ENCODE assay signal across 8 cellular contexts in genomic region chr2:230007931-230008707, GRCh38.
DNase-seq lines count a peak whose midpoint lies in the region; ATAC-seq, FAIRE-seq and TF ChIP-seq lines count a peak whose summit lies in the region.

No MANE protein-coding gene starts in this region.

- TF ChIP-seq CTCF in LNCaP clone FGC (IDR thresholded peaks at IDR 0.05; ENCODE audit: control insufficient read depth, extremely low read depth, insufficient read depth) (peak; percentile 81), osteoblast (IDR thresholded peaks at IDR 0.05; ENCODE audit: extremely low read depth, low read depth, low read length) (peak; percentile 88)

- H3K4me3 ChIP-seq in LNCaP clone FGC (ENCODE audit: low read depth, low read length) (no peak overlapping the region), SJSA1 (no peak overlapping the region), osteoblast (ENCODE audit: insufficient read depth, low read length) (no peak overlapping the region)

- no peak for ATAC-seq in HG03039 (IDR thresholded peaks at IDR 0.05; ENCODE audit: unreplicated experiment)

- H3K27me3 ChIP-seq in SJSA1 (replicated peaks) = no peaks in the 10 kb centered on the region
- H3K27me3 ChIP-seq in osteoblast (ENCODE audit: insufficient read depth, low read length) = no peaks in the 10 kb centered on the region

- peak; percentile 54 for FAIRE-seq in GM12891 (lab: Jason Lieb, UNC)
- FAIRE-seq in frontal cortex (lab: Jason Lieb, UNC) = no peak

- H3K36me3 ChIP-seq in SJSA1 (no peaks in the 10 kb centered on the region), osteoblast (ENCODE audit: insufficient read depth, low read length) (no peaks in the 10 kb centered on the region)

- H3K79me2 ChIP-seq in osteoblast (ENCODE audit: insufficient read depth, low read length) = no peaks in the 10 kb centered on the region

- DNase-seq in GM12891 (ENCODE audit: insufficient read length, low spot score) (peak; percentile 34), LNCaP clone FGC (ENCODE audit: low read depth) (peak; percentile 36), SJSA1 (ENCODE audit: low read depth in 1 of 2, low spot score in 2 of 2) (peak; percentile 61 to 66), frontal cortex (ENCODE audit: low spot score in 2 of 2) (peak; percentile 6 to 43), osteoblast (ENCODE audit: insufficient read length, low spot score, missing footprints) (peak; percentile 82), superior temporal gyrus (ENCODE audit: extremely low spot score) (peak; percentile 87)
- DNase-seq in activated effector memory CD4-positive, alpha-beta T cell treated with anti-CD3 and anti-CD28 coated beads, Interleukin-2, amount 50 U/mL, for 16 hours = peak; percentile 94

- TF ChIP-seq POLR2A in GM12891 (IDR thresholded peaks at IDR 0.05; ENCODE audit: low read depth, low read length) = no peak

- H3K4me1 ChIP-seq in SJSA1 (replicated peaks) (peaks cover 20% of the 10 kb centered on the region), osteoblast (ENCODE audit: insufficient read depth, low read length) (no peaks in the 10 kb centered on the region)

- H4K20me1 ChIP-seq in osteoblast (ENCODE audit: insufficient read depth, low read length) = no peaks in the 10 kb centered on the region

- no peak overlapping the region for H2AFZ ChIP-seq in osteoblast (ENCODE audit: low read length)

- H3K9me3 ChIP-seq in SJSA1 (replicated peaks) (no peaks in the 10 kb centered on the region), osteoblast (ENCODE audit: low read depth, low read length) (no peaks in the 10 kb centered on the region)

- H3K27ac ChIP-seq in SJSA1 = no peak overlapping the region
- H3K27ac ChIP-seq in osteoblast (ENCODE audit: low read depth, low read length) = no peak overlapping the region

- H3K4me2 ChIP-seq in osteoblast (ENCODE audit: insufficient read depth, low read length) = peak overlapping the region; percentile 52

TF ChIP-seq in GM12891, 5 proteins besides CTCF, POLR2A, EP300 and RAD21:
- no peak for TF ChIP-seq PAX5 (IDR thresholded peaks at IDR 0.05; ENCODE audit: insufficient read depth, low read length, severe bottlenecking)
- TF ChIP-seq POLR2AphosphoS5 (IDR thresholded peaks at IDR 0.05; ENCODE audit: low read depth, low read length) = no peak
- peak; percentile 88; the same call in 1 of the 2 replicates for TF ChIP-seq POU2F2 (IDR thresholded peaks at IDR 0.05; ENCODE audit: low read depth, low read length)
- TF ChIP-seq SPI1 (IDR thresholded peaks at IDR 0.05; ENCODE audit: low read depth, low read length) = no peak
- TF ChIP-seq TAF1 (IDR thresholded peaks at IDR 0.05; ENCODE audit: low read depth, low read length) = no peak

Comparison
In these comparisons a context has a peak if more than half of its experiments do, and no peak if none do; other contexts are left out.
1. DNase-seq: peak in every context shown above with its lines; median percentile 94 in activated effector memory CD4-positive, alpha-beta T cell treated with anti-CD3 and anti-CD28 coated beads, Interleukin-2, amount 50 U/mL, for 16 hours; 87 in superior temporal gyrus; 82 in osteoblast; 64 in SJSA1; 36 in LNCaP clone FGC; 34 in GM12891; 24 in frontal cortex.